In genomic region chr1:10415211-10415930, GRCh38 we compare ENCODE assay signal across 8 cellular contexts. TPM values are rescaled to one million over a fixed set of nuclear protein-coding genes. Genes with fewer than 3 reads are reported as not detected.
DNase-seq lines count a peak whose midpoint lies in the region; ATAC-seq, FAIRE-seq and TF ChIP-seq lines count a peak whose summit lies in the region.

No MANE protein-coding gene starts in this region.

- no peak for DNase-seq in activated CD4-positive, alpha-beta T cell treated with anti-CD3 and anti-CD28 coated beads for 36 hours
- DNase-seq in activated CD4-positive, alpha-beta T cell treated with anti-CD3 and anti-CD28 coated beads for 1 hour: no peak
- DNase-seq in activated B cell treated with CpG ODN at 0.5 μM for 24 hours (no peak), left ventricle myocardium inferior (no peak), stomach (peak; percentile 34), urothelium cell line (ENCODE audit: low spot score) (no peak)

- peak overlapping the region; percentile 22 for H3K27ac ChIP-seq in left ventricle myocardium inferior (replicated peaks)
- H3K27ac ChIP-seq in stomach: peak overlapping the region in 4 of 5 donors; percentile 39 to 76 (median 68)

- H3K27me3 ChIP-seq in left ventricle myocardium inferior (ENCODE audit: low read depth) (no peaks in the 10 kb centered on the region), stomach (no peaks in the 10 kb centered on the region)

- CTCF ChIA-PET in activated CD4-positive, alpha-beta T cell treated with anti-CD3 and anti-CD28 coated beads for 36 hours (lab: Charles Lee): interaction anchor here (0.6 to 1.0 kb wide), 2 partner anchors 15 to 277 kb away, joined by 4 read pairs; partner anchors contain the start of gene CENPS
- CTCF ChIA-PET in activated B cell treated with CpG ODN at 0.5 μM for 24 hours (lab: Charles Lee): no interaction called here

- H3K4me3 ChIP-seq in left ventricle myocardium inferior (no peak overlapping the region), stomach (no peak overlapping the region)

- TF ChIP-seq CTCF in activated B cell treated with CpG ODN at 0.5 μM for 24 hours (IDR thresholded peaks at IDR 0.05): no peak
- no peak for TF ChIP-seq CTCF in left ventricle myocardium inferior (IDR thresholded peaks at IDR 0.05; ENCODE audit: borderline replicate concordance)
- no peak for TF ChIP-seq CTCF in stomach (IDR thresholded peaks at IDR 0.05)

- TF ChIP-seq EP300 in stomach (IDR thresholded peaks at IDR 0.05): no peak

- H3K4me1 ChIP-seq in left ventricle myocardium inferior (no peaks in the 10 kb centered on the region), stomach (peaks cover 0 to 11% (median 0%) of the 10 kb centered on the region in 4 donors)

- peaks cover 94% of the 10 kb centered on the region for H3K36me3 ChIP-seq in left ventricle myocardium inferior
- H3K36me3 ChIP-seq in stomach: peaks cover 71 to 100% (median 99%) of the 10 kb centered on the region in 4 donors

- intact Hi-C loops in activated CD4-positive, alpha-beta T cell treated with anti-CD3 and anti-CD28 coated beads for 36 hours (cut with DNase I, micrococcal nuclease): no loop called here
- intact Hi-C loops in activated B cell treated with CpG ODN at 0.5 μM for 24 hours (cut with micrococcal nuclease) (no loop called here), left ventricle myocardium inferior (cut with micrococcal nuclease) (no loop called here), stomach (cut with DNase I; ENCODE audit: low total_unique reads) (no loop called here)

- no peak for FAIRE-seq in urothelium cell line (lab: Jason Lieb, UNC)

- POLR2A ChIA-PET in activated CD4-positive, alpha-beta T cell treated with anti-CD3 and anti-CD28 coated beads for 36 hours (lab: Charles Lee): interaction anchor here (0.6 kb wide), 1 partner anchor 149 kb away, joined by 3 read pairs; no protein-coding TSS in a partner anchor
- POLR2A ChIA-PET in activated B cell treated with CpG ODN at 0.5 μM for 24 hours (lab: Charles Lee): no interaction called here

- H3K27ac Mint-ChIP-seq in activated CD4-positive, alpha-beta T cell treated with anti-CD3 and anti-CD28 coated beads for 36 hours: peak overlapping the region; percentile 83
- H3K27ac Mint-ChIP-seq in activated B cell treated with CpG ODN at 0.5 μM for 24 hours: peak overlapping the region; percentile 53

- TF ChIP-seq POLR2A in stomach (IDR thresholded peaks at IDR 0.05): no peak

- peak; percentile 68 for ATAC-seq in activated CD4-positive, alpha-beta T cell treated with anti-CD3 and anti-CD28 coated beads for 36 hours
- ATAC-seq in activated B cell treated with CpG ODN at 0.5 μM for 24 hours (ENCODE audit: low read depth) (peak; percentile 34), HG02870 (IDR thresholded peaks at IDR 0.05; ENCODE audit: unreplicated experiment) (no peak), GM19395 (IDR thresholded peaks at IDR 0.05; ENCODE audit: unreplicated experiment) (no peak)

- no peaks in the 10 kb centered on the region for H3K9me3 Mint-ChIP-seq in activated CD4-positive, alpha-beta T cell treated with anti-CD3 and anti-CD28 coated beads for 36 hours (ENCODE audit: low read depth)
- H3K9me3 Mint-ChIP-seq in activated B cell treated with CpG ODN at 0.5 μM for 24 hours: no peaks in the 10 kb centered on the region

- H3K4me3 Mint-ChIP-seq in activated CD4-positive, alpha-beta T cell treated with anti-CD3 and anti-CD28 coated beads for 36 hours: no peak overlapping the region
- H3K4me3 Mint-ChIP-seq in activated B cell treated with CpG ODN at 0.5 μM for 24 hours: no peak overlapping the region

- WGBS in stomach, 5 donors: 63 to 77% (median 71%) methylated on average over 6 of the region's 6 CpGs

- peaks cover 6% of the 10 kb centered on the region for H3K4me1 Mint-ChIP-seq in activated CD4-positive, alpha-beta T cell treated with anti-CD3 and anti-CD28 coated beads for 36 hours
- H3K4me1 Mint-ChIP-seq in activated B cell treated with CpG ODN at 0.5 μM for 24 hours: peaks cover 4% of the 10 kb centered on the region

- H3K27me3 Mint-ChIP-seq in activated CD4-positive, alpha-beta T cell treated with anti-CD3 and anti-CD28 coated beads for 36 hours: no peaks in the 10 kb centered on the region
- no peaks in the 10 kb centered on the region for H3K27me3 Mint-ChIP-seq in activated B cell treated with CpG ODN at 0.5 μM for 24 hours

- H3K9me3 ChIP-seq in left ventricle myocardium inferior (replicated peaks): no peaks in the 10 kb centered on the region
- H3K9me3 ChIP-seq in stomach: no peaks in the 10 kb centered on the region

- peaks cover 51% of the 10 kb centered on the region for H3K36me3 Mint-ChIP-seq in activated CD4-positive, alpha-beta T cell treated with anti-CD3 and anti-CD28 coated beads for 36 hours (ENCODE audit: low read depth)
- peaks cover 88% of the 10 kb centered on the region for H3K36me3 Mint-ChIP-seq in activated B cell treated with CpG ODN at 0.5 μM for 24 hours (ENCODE audit: low read depth)

RNA-seq across cellular contexts. Expression of gene CENPS, which starts 14.9 kb away (rescaled TPM):
- total RNA-seq in activated CD4-positive, alpha-beta T cell treated with anti-CD3 and anti-CD28 coated beads for 36 hours: 10 to 100 TPM; 18.1 to 22.8 TPM
- total RNA-seq in activated B cell treated with CpG ODN at 0.5 μM for 24 hours: 9.2 and 15.2 TPM in 2 replicates
- 6.1 TPM for total RNA-seq in left ventricle myocardium inferior
- 1 to 10 TPM in 3 of 5 donors, not detected in 2; 1.8 to 5.9 (median 2.9) TPM for total RNA-seq in stomach
- 10 to 100 TPM; 14.1 to 29.5 (median 27.1) TPM for polyA plus RNA-seq in stomach

RNA-seq across cellular contexts. Expression of gene PGD, which starts 16.5 kb away (rescaled TPM):
- total RNA-seq in activated CD4-positive, alpha-beta T cell treated with anti-CD3 and anti-CD28 coated beads for 36 hours: 10 to 100 TPM; 91.6 to 93.7 TPM
- total RNA-seq in activated B cell treated with CpG ODN at 0.5 μM for 24 hours: 108 and 112 TPM in 2 replicates
- total RNA-seq in left ventricle myocardium inferior: 34.2 TPM
- total RNA-seq in stomach: 100 to 1,000 TPM in 1 of 5 donors, 10 to 100 TPM in 4; 25.4 to 227 (median 44.4) TPM
- 100 to 1,000 TPM in 1 of 3 donors, 10 to 100 TPM in 2; 69.5 to 127 (median 93.8) TPM for polyA plus RNA-seq in stomach

RNA-seq across cellular contexts. Expression of gene CORT, which starts 34.5 kb away (rescaled TPM):
- under 1 TPM in 1 of 2 experiments, not detected in 1; 0.16 TPM for total RNA-seq in activated CD4-positive, alpha-beta T cell treated with anti-CD3 and anti-CD28 coated beads for 36 hours
- total RNA-seq in activated B cell treated with CpG ODN at 0.5 μM for 24 hours: 0.22 and 0.49 TPM in 2 replicates
- 0.19 TPM for total RNA-seq in left ventricle myocardium inferior
- 1 to 10 TPM in 3 of 5 donors, not detected in 2; 1.5 to 4.0 (median 2.0) TPM for total RNA-seq in stomach
- under 1 TPM in 1 of 3 donors, not detected in 2; 0.40 TPM for polyA plus RNA-seq in stomach

RNA-seq across cellular contexts. Expression of gene DFFA, which starts 57.0 kb away (rescaled TPM):
- 10 to 100 TPM; 45.7 to 46.4 TPM for total RNA-seq in activated CD4-positive, alpha-beta T cell treated with anti-CD3 and anti-CD28 coated beads for 36 hours
- 34.3 and 39.0 TPM in 2 replicates for total RNA-seq in activated B cell treated with CpG ODN at 0.5 μM for 24 hours
- total RNA-seq in left ventricle myocardium inferior: 28.6 TPM
- total RNA-seq in stomach: 10 to 100 TPM; 10.7 to 22.2 (median 13.0) TPM
- 10 to 100 TPM; 12.7 to 16.6 (median 13.0) TPM for polyA plus RNA-seq in stomach

RNA-seq across cellular contexts. Expression of gene PEX14, which starts 59.4 kb away (rescaled TPM):
- 10 to 100 TPM; 16.3 to 25.1 TPM for total RNA-seq in activated CD4-positive, alpha-beta T cell treated with anti-CD3 and anti-CD28 coated beads for 36 hours
- total RNA-seq in activated B cell treated with CpG ODN at 0.5 μM for 24 hours (16.3 and 17.8 TPM in 2 replicates), left ventricle myocardium inferior (20.8 TPM), stomach (10 to 100 TPM; 12.5 to 26.3 (median 14.7) TPM)
- polyA plus RNA-seq in stomach: 10 to 100 TPM in 1 of 3 donors, 1 to 10 TPM in 2; 8.2 to 11.2 (median 9.3) TPM

Comparison
In these comparisons a context has a peak if more than half of its experiments do, and no peak if none do; other contexts are left out.
1. ATAC-seq: peak in activated CD4-positive, alpha-beta T cell treated with anti-CD3 and anti-CD28 coated beads for 36 hours (single experiment) and activated B cell treated with CpG ODN at 0.5 μM for 24 hours (single experiment); none in HG02870 (single experiment) and GM19395 (single experiment).